In genomic region chr17:752002-752619, GRCh38 we compare ENCODE assay signal across 7 cellular contexts.
DNase-seq lines count a peak whose midpoint lies in the region; ATAC-seq lines count a peak whose summit lies in the region.

Gene GEMIN4 (minus strand): TSS chr17:752264. CDS start chr17:752142, 122 bp downstream.

- ATAC-seq in GM18502 (IDR thresholded peaks at IDR 0.05; ENCODE audit: poor library complexity, unreplicated experiment): peak; percentile 83
- peak; percentile 76 for ATAC-seq in HG02852 (IDR thresholded peaks at IDR 0.05; ENCODE audit: unreplicated experiment)

- DNase-seq in NCI-H146 treated with DMSO at 0.1 percent for 48 hours (lab: John Stamatoyannopoulos, UW; ENCODE audit: unreplicated experiment): peak; percentile 82
- DNase-seq in T-helper 9 cell: peak; percentile 99
- peak; percentile 97 for DNase-seq in astrocyte of the hippocampus (ENCODE audit: low read depth, low spot score)
- peak; percentile 56 to 84 for DNase-seq in hippocampal formation (lab: John Stamatoyannopoulos, UW)
- peak; percentile 100 for DNase-seq in retina

Comparison
In these comparisons a context has a peak if more than half of its experiments do, and no peak if none do; other contexts are left out.
1. Peak in every context shown above with its lines: DNase-seq and ATAC-seq.